ENCODE assay signal across 1 cellular context in genomic region chr14:91305650-91306431, GRCh38.
TF ChIP-seq lines count a peak whose summit lies in the region.

No MANE protein-coding gene starts in this region.

TF ChIP-seq in SK-N-SH, 30 proteins besides CTCF, POLR2A, EP300 and RAD21 (continued from another document):
- TF ChIP-seq ZBTB33 (IDR thresholded peaks at IDR 0.05; ENCODE audit: borderline replicate concordance, low read depth) (no peak), GABPA (IDR thresholded peaks at IDR 0.05; ENCODE audit: low read depth) (no peak), FOXM1 (IDR thresholded peaks at IDR 0.05; ENCODE audit: low read depth) (no peak), RCOR1 (IDR thresholded peaks at IDR 0.05; ENCODE audit: low read length) (no peak), IRF3 (IDR thresholded peaks at IDR 0.05; ENCODE audit: low read depth, low read length) (no peak), GATA2 (CRISPR knock-in tag; IDR thresholded peaks at IDR 0.05) (no peak), JUND (IDR thresholded peaks at IDR 0.05) (no peak), PBX3 (IDR thresholded peaks at IDR 0.05) (no peak), EZH2phosphoT487 (IDR thresholded peaks at IDR 0.05; ENCODE audit: borderline replicate concordance, low read depth) (no peak), TEAD4 (IDR thresholded peaks at IDR 0.05; ENCODE audit: borderline replicate concordance, insufficient read depth) (no peak), RFX5 (IDR thresholded peaks at IDR 0.05; ENCODE audit: low read length) (no peak), CHD2 (IDR thresholded peaks at IDR 0.05; ENCODE audit: low read length, partially characterized antibody) (no peak), FOXJ3 (CRISPR knock-in tag; IDR thresholded peaks at IDR 0.05) (no peak)
TF ChIP-seq in SK-N-SH: peak in this region for 0.
